ENCODE assay signal across 9 cellular contexts in the genomic region with DNA sequence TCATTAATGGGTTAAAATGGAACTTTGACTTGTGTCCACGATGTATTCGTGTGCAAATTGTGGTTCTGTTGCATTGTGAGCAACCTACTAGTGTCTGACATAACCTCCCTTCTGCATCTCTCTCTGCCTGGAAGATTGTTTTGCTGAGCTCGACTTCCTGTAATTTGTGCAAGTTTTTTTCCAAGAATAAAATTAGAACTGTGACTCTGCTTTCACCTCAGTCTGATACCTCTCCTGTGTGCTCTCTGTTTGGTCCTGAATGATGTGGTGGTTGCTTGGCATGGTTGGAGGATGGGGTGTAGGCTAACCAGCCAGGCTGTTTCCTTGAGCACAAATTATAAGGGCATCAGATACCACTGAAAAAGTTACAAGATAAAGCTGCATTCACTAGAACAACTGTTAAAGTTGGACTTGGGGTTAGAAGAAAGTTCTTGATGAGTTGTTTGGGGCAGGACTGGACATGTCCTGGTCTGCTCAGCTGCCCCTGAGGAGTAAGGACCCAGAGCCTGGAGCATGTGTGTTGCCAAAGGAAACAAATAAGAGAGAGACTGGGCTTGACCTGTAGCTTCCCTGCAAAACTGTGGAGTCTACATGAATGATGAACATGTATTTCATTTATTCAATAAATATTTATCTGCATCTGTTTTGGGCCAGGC. TPM values are rescaled to one million over a fixed set of nuclear protein-coding genes. Genes with fewer than 3 reads are reported as not detected.
DNase-seq lines count a peak whose midpoint lies in the region; ATAC-seq, FAIRE-seq and TF ChIP-seq lines count a peak whose summit lies in the region.
"Had no signal": no experiment of that assay in that cellular context is flagged by ENCODE, and none has a peak within 500 bp of the region (broad histone marks: within the 10 kb centered on the region; RNA-seq: fewer than 3 reads in every experiment).

No MANE protein-coding gene starts in this region.

- H3K27ac ChIP-seq in endothelial cell of umbilical vein (ENCODE audit: insufficient read depth, low read depth, low read length) (peak overlapping the region; percentile 22), gastrocnemius medialis (peak overlapping the region; percentile 91 to 96 (median 94))

- TF ChIP-seq POLR2A in endothelial cell of umbilical vein (IDR thresholded peaks at IDR 0.05; ENCODE audit: low read depth, low read length) (no peak), gastrocnemius medialis (IDR thresholded peaks at IDR 0.05) (no peak)

- in situ Hi-C loops in gastrocnemius medialis (cut with MboI; ENCODE audit: low sequenced_read_pairs in 4 of 4): no loop called here

- ATAC-seq in gastrocnemius medialis: peak; percentile 56 to 68
- ATAC-seq in GM21825 (IDR thresholded peaks at IDR 0.05; ENCODE audit: unreplicated experiment): no peak
- no peak for ATAC-seq in GM18873 (IDR thresholded peaks at IDR 0.05; ENCODE audit: low FRiP score, unreplicated experiment)

- dilution Hi-C loops in endothelial cell of umbilical vein (cut with MboI; ENCODE audit: extremely low pct_ligation_motif_present, low sequenced_read_pairs): no loop called here

- H3K27me3 ChIP-seq in endothelial cell of umbilical vein (ENCODE audit: control insufficient read depth in 2 of 2, insufficient read depth in 2 of 2, low read length in 2 of 2) (no peaks in the 10 kb centered on the region), gastrocnemius medialis (no peaks in the 10 kb centered on the region)

- H3K9me1 ChIP-seq in endothelial cell of umbilical vein (replicated peaks; ENCODE audit: control insufficient read depth, extremely low read depth, insufficient read depth, low read length): no peaks in the 10 kb centered on the region

- H3K9ac ChIP-seq in endothelial cell of umbilical vein (replicated peaks; ENCODE audit: extremely low read depth, insufficient read depth, low read length): peak overlapping the region; percentile 1

- DNase-seq in NOMO-1 (lab: John Stamatoyannopoulos, UW; ENCODE audit: unreplicated experiment in 2 of 2): peak; percentile 30 to 54
- DNase-seq in NOMO-1 treated with dmso at 0.1 percent for 144 hours (lab: John Stamatoyannopoulos, UW; ENCODE audit: unreplicated experiment): no peak
- DNase-seq in RPMI8226: peak; percentile 91
- peak; percentile 74 for DNase-seq in endothelial cell of umbilical vein (ENCODE audit: low read depth, low spot score)
- peak in 1 of 2 donors; percentile 37 for DNase-seq in gastrocnemius medialis
- DNase-seq in islet precursor cell: no peak

- FAIRE-seq in endothelial cell of umbilical vein (lab: Jason Lieb, UNC): no peak
- FAIRE-seq: A204.1 had no signal

- H3K4me3 ChIP-seq in endothelial cell of umbilical vein (replicated peaks in 1 of 3; ENCODE audit: insufficient read depth in 1 of 3, low read depth in 1 of 3, low read length in 3 of 3) (no peak overlapping the region), gastrocnemius medialis (peak overlapping the region in 1 of 4 donors; percentile 19)

- POLR2A ChIA-PET in endothelial cell of umbilical vein (lab: Charles Lee): no interaction called here

- H3K36me3 ChIP-seq in endothelial cell of umbilical vein (ENCODE audit: control insufficient read depth in 2 of 2, extremely low read depth in 1 of 2, insufficient read depth in 2 of 2, low read length in 2 of 2) (peaks cover 0 to 3% of the 10 kb centered on the region in 2 experiments), gastrocnemius medialis (no peaks in the 10 kb centered on the region)

- no peaks in the 10 kb centered on the region for H3K9me3 ChIP-seq in endothelial cell of umbilical vein (replicated peaks; ENCODE audit: control insufficient read depth, insufficient read depth, low read length)
- no peaks in the 10 kb centered on the region for H3K9me3 ChIP-seq in gastrocnemius medialis

- peaks cover 24% of the 10 kb centered on the region for H3K79me2 ChIP-seq in endothelial cell of umbilical vein (ENCODE audit: control insufficient read depth, insufficient read depth, low read length)

- no peaks in the 10 kb centered on the region for H4K20me1 ChIP-seq in endothelial cell of umbilical vein (replicated peaks; ENCODE audit: control insufficient read depth, extremely low read depth, insufficient read depth, low read length)

- BruUV-seq in endothelial cell of umbilical vein (replicated peaks; lab: Mats Ljungman, UMichigan): no TSS peak

- intact Hi-C loops in endothelial cell of umbilical vein (cut with micrococcal nuclease): loop anchor here (1.0 to 10.0 kb wide), 4 partner anchors 19 to 531 kb away; a partner anchor contains a TSS
- intact Hi-C loops in gastrocnemius medialis (cut with DNase I; ENCODE audit: low total_unique reads): loop anchor here (2.0 to 10.0 kb wide), 5 partner anchors 51 to 531 kb away; a partner anchor contains a TSS

- TF ChIP-seq CTCF in endothelial cell of umbilical vein (IDR thresholded peaks at IDR 0.05; ENCODE audit: extremely low read depth in 1 of 2, insufficient read depth in 1 of 2, low read depth in 1 of 2, low read length in 2 of 2) (no peak), gastrocnemius medialis (IDR thresholded peaks at IDR 0.05 in 4 of 5, conservative IDR thresholded peaks at IDR 0.05 in 1 of 5) (no peak)

- H2AFZ ChIP-seq in endothelial cell of umbilical vein (ENCODE audit: low read depth, low read length): peak overlapping the region; percentile 0

- peak overlapping the region; percentile 61 for H3K4me2 ChIP-seq in endothelial cell of umbilical vein (ENCODE audit: insufficient read depth, low read length)

- H3K4me1 ChIP-seq in endothelial cell of umbilical vein (ENCODE audit: control insufficient read depth, extremely low read depth, insufficient read depth, low read length) (peaks cover 44% of the 10 kb centered on the region), gastrocnemius medialis (peaks cover 30 to 45% of the 10 kb centered on the region in 2 donors)

- CTCF ChIA-PET in endothelial cell of umbilical vein (lab: Charles Lee): interaction anchor here (0.8 to 2.0 kb wide), 9 partner anchors 12 to 151 kb away, joined by 3 to 7 read pairs (median 4); no protein-coding TSS in a partner anchor

TF ChIP-seq in endothelial cell of umbilical vein, 7 proteins besides CTCF, POLR2A, EP300 and RAD21:
- TF ChIP-seq MYC (IDR thresholded peaks at IDR 0.05; ENCODE audit: low read depth, low read length) (no peak), JUN (IDR thresholded peaks at IDR 0.05; ENCODE audit: borderline replicate concordance, insufficient read depth, insufficient read length, low read depth) (peak; percentile 34)

RNA-seq across cellular contexts. Expression of a gene that starts 1.9 kb away (rescaled TPM):
- total RNA-seq in endothelial cell of umbilical vein: 154 and 159 TPM in 2 replicates
- polyA plus RNA-seq in endothelial cell of umbilical vein: 85.6 and 86.2 TPM in 2 replicates
- polyA plus RNA-seq in endothelial cell of umbilical vein (2011; cell fraction: cytosol; rRNA removed): 75.4 and 78.2 TPM in 2 replicates
- polyA plus RNA-seq in endothelial cell of umbilical vein (2011; cell fraction: nucleus; rRNA removed): 48.0 and 51.2 TPM in 2 replicates
- 105 and 140 TPM in 2 replicates for polyA plus RNA-seq in endothelial cell of umbilical vein (2012)
- polyA minus RNA-seq in endothelial cell of umbilical vein: 159 and 181 TPM in 2 replicates
- polyA minus RNA-seq in endothelial cell of umbilical vein (2011; cell fraction: cytosol; rRNA and poly(A)+ RNA removed): 29.9 TPM
- polyA minus RNA-seq in endothelial cell of umbilical vein (2011; cell fraction: nucleus; rRNA and poly(A)+ RNA removed): 54.7 and 67.8 TPM in 2 replicates
- 10 to 100 TPM; 17.3 to 27.9 (median 26.5) TPM for total RNA-seq in gastrocnemius medialis

Comparison
In these comparisons a context has a peak if more than half of its experiments do, and no peak if none do; other contexts are left out.
1. DNase-seq: peak in NOMO-1 (2 of 2), RPMI8226 (single experiment) and endothelial cell of umbilical vein (single experiment); none in NOMO-1 treated with dmso at 0.1 percent for 144 hours (single experiment) and islet precursor cell (single experiment).
2. ATAC-seq: peak in gastrocnemius medialis (2 of 2); none in GM21825 (single experiment) and GM18873 (single experiment).